Comparison of ENCODE assay signal across 1 cellular context in the genomic region with DNA sequence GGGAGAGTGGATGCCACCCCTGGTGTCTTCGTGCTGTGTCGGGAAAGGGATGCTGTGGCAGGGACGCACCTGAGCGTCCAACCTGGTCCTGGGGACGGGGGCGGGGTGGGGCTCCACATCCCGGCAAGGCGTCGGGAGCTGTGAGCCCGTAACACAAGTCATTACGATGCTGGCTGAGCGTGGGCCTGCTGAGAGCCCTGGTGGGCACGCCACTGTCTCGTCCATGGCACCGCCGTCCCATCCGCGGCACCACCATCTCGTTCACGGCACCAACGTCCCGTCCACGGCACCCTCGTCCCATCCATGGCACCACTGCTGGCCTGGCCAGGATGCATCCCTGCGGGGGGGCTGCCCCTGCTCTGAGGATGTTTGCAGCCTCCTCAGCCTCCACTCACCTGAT.
A peak's percentile ranks its signal among the peaks of the same experiment; 100 is the strongest.
TF ChIP-seq lines count a peak whose summit lies in the region.

No MANE protein-coding gene starts in this region.

TF ChIP-seq in K562, 482 proteins besides CTCF, POLR2A, EP300 and RAD21:
- TF ChIP-seq BRD4 (IDR thresholded peaks at IDR 0.05): no peak
- peak; percentile 22 for TF ChIP-seq HMGN3 (IDR thresholded peaks at IDR 0.05; ENCODE audit: borderline replicate concordance, extremely low read depth, insufficient read length, low read depth, low read length)
